In genomic region chr14:36450550-36450949, GRCh38 we compare ENCODE assay signal across 29 cellular contexts.
DNase-seq lines count a peak whose midpoint lies in the region; ATAC-seq and TF ChIP-seq lines count a peak whose summit lies in the region.
"Had no signal": no experiment of that assay in that cellular context is flagged by ENCODE, and none has a peak within 500 bp of the region (broad histone marks: within the 10 kb centered on the region; RNA-seq: fewer than 3 reads in every experiment).

No MANE protein-coding gene starts in this region.

- CTCF ChIA-PET in naive thymus-derived CD4-positive, alpha-beta T cell (lab: Charles Lee): no interaction called here

- WGBS in endodermal cell (ENCODE audit: insufficient coverage in 1 of 2, insufficient read length in 1 of 2), 2 experiments: 85 to 92% methylated on average over 2 to 4 of the region's 4 CpGs
- WGBS in thyroid gland, 2 donors: 93 to 95% methylated on average over 4 of the region's 4 CpGs

- TF ChIP-seq RAD21 in Ishikawa (IDR thresholded peaks at IDR 0.05; ENCODE audit: low read depth): 0 out of 2 replicates have a peak, but pooled peaks have one; percentile 3

- H3K27ac ChIP-seq in GM23338 (ENCODE audit: low read depth): no peak overlapping the region
- no peak overlapping the region for H3K27ac ChIP-seq in endodermal cell (ENCODE audit: low read depth, low read length)
- H3K27ac ChIP-seq in thyroid gland: peak overlapping the region; percentile 85 to 94 (median 92)
- no peak overlapping the region for H3K27ac ChIP-seq in naive thymus-derived CD4-positive, alpha-beta T cell (ENCODE audit: low read depth, low read length)
- H3K27ac ChIP-seq: adrenal gland, brain microvascular endothelial cell, heart right ventricle, ovary, RWPE1, testis had no signal

- H3K9me3 ChIP-seq in endodermal cell (ENCODE audit: control insufficient read depth, low read length) (no peaks in the 10 kb centered on the region), thyroid gland (no peaks in the 10 kb centered on the region)
- H3K9me3 ChIP-seq in naive thymus-derived CD4-positive, alpha-beta T cell (ENCODE audit: control insufficient read depth in 2 of 3, low read length in 3 of 3): no peaks in the 10 kb centered on the region
- H3K9me3 ChIP-seq: adrenal gland, heart right ventricle, ovary, SK-N-SH, testis had no signal

- no peak for TF ChIP-seq POLR2A in thyroid gland (IDR thresholded peaks at IDR 0.05)

- H2AFZ ChIP-seq in GM23338: no peak overlapping the region

- intact Hi-C loops in thyroid gland (cut with DNase I): no loop called here
- intact Hi-C loops in naive thymus-derived CD4-positive, alpha-beta T cell (cut with micrococcal nuclease): loop anchor here in 1 of 2 donors (10.0 kb wide), 1 partner anchor 494 kb away; no protein-coding TSS in a partner anchor

- no peaks in the 10 kb centered on the region for H3F3A ChIP-seq in GM23338 (replicated peaks; ENCODE audit: low read depth)

- H3K9me3 Mint-ChIP-seq in GM23338: no peaks in the 10 kb centered on the region; the same call in 2 of the 3 replicates
- H3K9me3 Mint-ChIP-seq in endodermal cell: no peaks in the 10 kb centered on the region
- peaks cover 0 to 4% (median 0%) of the 10 kb centered on the region in 11 donors for H3K9me3 Mint-ChIP-seq in naive thymus-derived CD4-positive, alpha-beta T cell
- H3K9me3 Mint-ChIP-seq: CD4-positive, alpha-beta T cell; nephron had no signal

- TF ChIP-seq CTCF in GM23338 (conservative IDR thresholded peaks at IDR 0.05; ENCODE audit: low read depth in 2 of 2): peak; percentile 52 to 61
- peak; percentile 70 for TF ChIP-seq CTCF in endodermal cell (conservative IDR thresholded peaks at IDR 0.05)
- TF ChIP-seq CTCF in thyroid gland (IDR thresholded peaks at IDR 0.05): peak in 1 of 6 experiments; percentile 16

- DNase-seq in GM23338 (ENCODE audit: low spot score) (peak; percentile 67), endodermal cell (peak; percentile 61), thyroid gland (no peak), COR-L47 (lab: John Stamatoyannopoulos, UW) (no peak)
- DNase-seq in naive thymus-derived CD4-positive, alpha-beta T cell: no peak
- no peak for DNase-seq in stimulated activated CD4-positive, alpha-beta T cell treated with anti-CD3 and anti-CD28 coated beads, Interleukin-15, amount 100 ng/mL, for 24 hours
- DNase-seq: activated CD4-positive, alpha-beta T cell treated with anti-CD3 and anti-CD28 coated beads for 4 hours; activated naive CD4-positive, alpha-beta T cell treated with Interleukin-2 at 50 U/mL for 16 hours; activated T-cell treated with anti-CD3 and anti-CD28 coated beads, Interleukin-2, amount 50 U/mL, for 48 hours; adrenal gland; brain microvascular endothelial cell; CD4-positive, alpha-beta T cell; effector CD4-positive, alpha-beta T cell; heart right ventricle; KG1; MV-4-11; NCI-H1694; NCI-H526; ovary; right cardiac atrium; SK-N-SH; stimulated activated CD4-positive, alpha-beta T cell treated with anti-CD3 and anti-CD28 coated beads, Interleukin-12 subunit alpha, Interleukin-12 subunit beta, amount 100 ng/mL, for 4 hours; stimulated activated CD4-positive, alpha-beta T cell treated with anti-CD3 and anti-CD28 coated beads, Interleukin-4, amount 100 ng/mL, for 4 hours; stimulated activated naive CD4-positive, alpha-beta T cell treated with Interleukin-2 at 50 U/mL for 16 hours; T-helper 17 cell; testis had no signal

- no peaks in the 10 kb centered on the region for H3K79me2 ChIP-seq in GM23338 (replicated peaks; ENCODE audit: insufficient read depth)

- H3K27ac Mint-ChIP-seq in GM23338 (no peak overlapping the region), endodermal cell (no peak overlapping the region)
- H3K27ac Mint-ChIP-seq in naive thymus-derived CD4-positive, alpha-beta T cell: no peak overlapping the region
- H3K27ac Mint-ChIP-seq: CD4-positive, alpha-beta T cell; T-helper 17 cell had no signal

- H3K4me1 ChIP-seq in GM23338 (ENCODE audit: insufficient read depth): peaks cover 10% of the 10 kb centered on the region
- H3K4me1 ChIP-seq in endodermal cell (ENCODE audit: control insufficient read depth, insufficient read depth, low read length): peaks cover 8% of the 10 kb centered on the region
- H3K4me1 ChIP-seq in thyroid gland: peaks cover 39 to 58% of the 10 kb centered on the region in 2 donors
- H3K4me1 ChIP-seq in naive thymus-derived CD4-positive, alpha-beta T cell (ENCODE audit: control insufficient read depth in 2 of 2, insufficient read depth in 2 of 2, low read length in 2 of 2): no peaks in the 10 kb centered on the region
- H3K4me1 ChIP-seq: adrenal gland, heart right ventricle, testis had no signal

- ATAC-seq in GM23338: peak; percentile 67
- ATAC-seq in naive thymus-derived CD4-positive, alpha-beta T cell: no peak
- ATAC-seq: heart right ventricle, right cardiac atrium, T-helper 17 cell had no signal

- POLR2A ChIA-PET in naive thymus-derived CD4-positive, alpha-beta T cell (lab: Charles Lee): no interaction called here

- H3K27me3 ChIP-seq in GM23338 (ENCODE audit: insufficient read depth): peaks cover 18% of the 10 kb centered on the region; the same call in 1 of the 2 replicates
- H3K27me3 ChIP-seq in endodermal cell (ENCODE audit: control insufficient read depth, insufficient read depth, low read length, poor library complexity, severe bottlenecking): peaks cover 18% of the 10 kb centered on the region
- no peaks in the 10 kb centered on the region for H3K27me3 ChIP-seq in thyroid gland
- H3K27me3 ChIP-seq in naive thymus-derived CD4-positive, alpha-beta T cell (ENCODE audit: control insufficient read depth in 2 of 2, insufficient read depth in 2 of 2, low read length in 2 of 2): no peaks in the 10 kb centered on the region
- H3K27me3 ChIP-seq: adrenal gland, brain microvascular endothelial cell, ovary, testis had no signal

- TF ChIP-seq EP300 in Ishikawa (IDR thresholded peaks at IDR 0.05; ENCODE audit: borderline replicate concordance): no peak

- H3K4me3 Mint-ChIP-seq in GM23338 (no peak overlapping the region), endodermal cell (no peak overlapping the region)
- no peak overlapping the region for H3K4me3 Mint-ChIP-seq in naive thymus-derived CD4-positive, alpha-beta T cell
- H3K4me3 Mint-ChIP-seq: CD4-positive, alpha-beta T cell; nephron; T-helper 17 cell had no signal

- H3K9ac ChIP-seq in endodermal cell (ENCODE audit: extremely low read depth, low read length, poor library complexity, severe bottlenecking): no peak overlapping the region
- H3K9ac ChIP-seq: SK-N-SH had no signal

- H3K36me3 Mint-ChIP-seq in GM23338 (ENCODE audit: low read depth) (no peaks in the 10 kb centered on the region), endodermal cell (ENCODE audit: low read depth) (no peaks in the 10 kb centered on the region)
- H3K36me3 Mint-ChIP-seq in naive thymus-derived CD4-positive, alpha-beta T cell: no peaks in the 10 kb centered on the region

- H3K4me2 ChIP-seq in GM23338: no peak overlapping the region
- H3K4me2 ChIP-seq: SK-N-SH had no signal

- H3K4me1 Mint-ChIP-seq in GM23338: peaks cover 19% of the 10 kb centered on the region
- peaks cover 22% of the 10 kb centered on the region for H3K4me1 Mint-ChIP-seq in endodermal cell
- no peaks in the 10 kb centered on the region for H3K4me1 Mint-ChIP-seq in naive thymus-derived CD4-positive, alpha-beta T cell
- H3K4me1 Mint-ChIP-seq: nephron, T-helper 17 cell had no signal

- H3K27me3 Mint-ChIP-seq in GM23338 (ENCODE audit: insufficient read depth, low read depth, poor library complexity) (peaks cover 10% of the 10 kb centered on the region), endodermal cell (ENCODE audit: insufficient read depth) (peaks cover 17% of the 10 kb centered on the region)
- peaks cover 4 to 33% (median 12%) of the 10 kb centered on the region in 5 donors for H3K27me3 Mint-ChIP-seq in naive thymus-derived CD4-positive, alpha-beta T cell

- H4K20me1 ChIP-seq in GM23338 (replicated peaks; ENCODE audit: insufficient read depth): no peaks in the 10 kb centered on the region

- no peaks in the 10 kb centered on the region for H3K9me2 ChIP-seq in GM23338 (ENCODE audit: insufficient read depth)
- H3K9me2 ChIP-seq: SK-N-SH had no signal

- H3K4me3 ChIP-seq in GM23338 (no peak overlapping the region), endodermal cell (ENCODE audit: low read length) (no peak overlapping the region), thyroid gland (replicated peaks in 1 of 3) (no peak overlapping the region)
- H3K4me3 ChIP-seq in naive thymus-derived CD4-positive, alpha-beta T cell (ENCODE audit: low read length): no peak overlapping the region
- H3K4me3 ChIP-seq: adrenal gland, heart right ventricle, ovary, testis had no signal

- no peaks in the 10 kb centered on the region for H3K36me3 ChIP-seq in GM23338 (ENCODE audit: insufficient read depth)
- H3K36me3 ChIP-seq in endodermal cell (ENCODE audit: control insufficient read depth, insufficient read depth, low read length): no peaks in the 10 kb centered on the region
- no peaks in the 10 kb centered on the region for H3K36me3 ChIP-seq in thyroid gland
- no peaks in the 10 kb centered on the region for H3K36me3 ChIP-seq in naive thymus-derived CD4-positive, alpha-beta T cell (ENCODE audit: control insufficient read depth in 2 of 3, insufficient read depth in 3 of 3, low read length in 3 of 3)
- H3K36me3 ChIP-seq: adrenal gland, brain microvascular endothelial cell, heart right ventricle, ovary had no signal

TF ChIP-seq in GM23338, 12 proteins besides CTCF, POLR2A, EP300 and RAD21 (continues in another document):
- TF ChIP-seq, protein P1, sequence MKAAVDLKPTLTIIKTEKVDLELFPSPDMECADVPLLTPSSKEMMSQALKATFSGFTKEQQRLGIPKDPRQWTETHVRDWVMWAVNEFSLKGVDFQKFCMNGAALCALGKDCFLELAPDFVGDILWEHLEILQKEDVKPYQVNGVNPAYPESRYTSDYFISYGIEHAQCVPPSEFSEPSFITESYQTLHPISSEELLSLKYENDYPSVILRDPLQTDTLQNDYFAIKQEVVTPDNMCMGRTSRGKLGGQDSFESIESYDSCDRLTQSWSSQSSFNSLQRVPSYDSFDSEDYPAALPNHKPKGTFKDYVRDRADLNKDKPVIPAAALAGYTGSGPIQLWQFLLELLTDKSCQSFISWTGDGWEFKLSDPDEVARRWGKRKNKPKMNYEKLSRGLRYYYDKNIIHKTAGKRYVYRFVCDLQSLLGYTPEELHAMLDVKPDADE (IDR thresholded peaks at IDR 0.05): no peak

TF ChIP-seq in Ishikawa, 13 proteins besides CTCF, POLR2A, EP300 and RAD21 (continues in another document):
- no peak for TF ChIP-seq YY1 (IDR thresholded peaks at IDR 0.05; ENCODE audit: low read depth)

Comparison
In these comparisons a context has a peak if more than half of its experiments do, and no peak if none do; other contexts are left out.
1. DNase-seq: peak in GM23338 (single experiment) and endodermal cell (single experiment); none in thyroid gland (0 of 2), COR-L47 (single experiment), naive thymus-derived CD4-positive, alpha-beta T cell (0 of 9) and stimulated activated CD4-positive, alpha-beta T cell treated with anti-CD3 and anti-CD28 coated beads, Interleukin-15, amount 100 ng/mL, for 24 hours (single experiment).
2. H3K27ac ChIP-seq: peak in thyroid gland (3 of 3); none in GM23338 (single experiment), endodermal cell (single experiment) and naive thymus-derived CD4-positive, alpha-beta T cell (single experiment).